ENCODE assay signal across 15 cellular contexts in the genomic region with DNA sequence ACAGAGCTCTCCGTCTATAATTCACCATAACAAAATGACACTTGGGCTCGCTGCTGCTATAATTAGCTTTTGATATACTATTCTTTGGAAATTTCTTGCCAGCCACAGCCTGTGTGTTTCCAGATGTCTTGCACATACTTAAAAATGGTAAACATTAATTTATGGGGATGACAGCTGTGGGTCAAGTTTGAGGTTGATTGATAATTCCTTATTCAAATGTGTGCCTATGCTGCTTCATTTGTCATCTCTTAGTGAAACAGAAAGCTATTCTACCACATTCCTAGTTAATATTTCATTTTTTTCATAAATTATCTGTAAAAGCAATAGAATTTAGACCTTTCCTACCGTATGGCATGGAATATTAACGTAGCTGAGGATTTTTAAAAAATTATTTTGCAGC.
DNase-seq lines count a peak whose midpoint lies in the region; ATAC-seq and TF ChIP-seq lines count a peak whose summit lies in the region.
"Had no signal": no experiment of that assay in that cellular context is flagged by ENCODE, and none has a peak within 500 bp of the region (broad histone marks: within the 10 kb centered on the region; RNA-seq: fewer than 3 reads in every experiment).

No MANE protein-coding gene starts in this region.

- intact Hi-C loops in transverse colon (cut with DNase I; ENCODE audit: low total_unique reads): no loop called here

- ATAC-seq in GM18909 (IDR thresholded peaks at IDR 0.05; ENCODE audit: poor library complexity, unreplicated experiment) (peak; percentile 73), GM21619 (IDR thresholded peaks at IDR 0.05; ENCODE audit: unreplicated experiment) (peak; percentile 84), HG03139 (IDR thresholded peaks at IDR 0.05; ENCODE audit: unreplicated experiment) (peak; percentile 70), GM23338 (no peak)
- ATAC-seq: HCT116 had no signal

- H3K9me3 ChIP-seq in transverse colon: no peaks in the 10 kb centered on the region

- H3K36me3 Mint-ChIP-seq in GM23338 (ENCODE audit: low read depth): 0 out of 3 replicates have a peak, but pooled peaks cover under 1% of the 10 kb centered on the region
- H3K36me3 Mint-ChIP-seq: CD8-positive, alpha-beta memory T cell had no signal

- no peaks in the 10 kb centered on the region for H3F3A ChIP-seq in GM23338 (replicated peaks; ENCODE audit: low read depth)

- H3K79me2 ChIP-seq in GM23338 (replicated peaks; ENCODE audit: insufficient read depth): no peaks in the 10 kb centered on the region

- no peaks in the 10 kb centered on the region for H3K27me3 Mint-ChIP-seq in GM23338 (ENCODE audit: insufficient read depth, low read depth, poor library complexity)
- H3K27me3 Mint-ChIP-seq: CD8-positive, alpha-beta memory T cell had no signal

- H3K27ac ChIP-seq in GM23338 (ENCODE audit: low read depth): no peak overlapping the region
- H3K27ac ChIP-seq in transverse colon: no peak overlapping the region
- H3K27ac ChIP-seq: HL-60 had no signal

- H3K36me3 ChIP-seq in GM23338 (ENCODE audit: insufficient read depth) (no peaks in the 10 kb centered on the region), transverse colon (no peaks in the 10 kb centered on the region)

- TF ChIP-seq POLR2A in transverse colon (IDR thresholded peaks at IDR 0.05): no peak

- peak; percentile 6 for DNase-seq in SK-N-DZ (ENCODE audit: low spot score)
- DNase-seq in NCI-H446 treated with DMSO at 0.1 percent for 48 hours (lab: John Stamatoyannopoulos, UW): no peak
- DNase-seq in GM23338 (ENCODE audit: low spot score): no peak
- no peak for DNase-seq in transverse colon
- DNase-seq: CD8-positive, alpha-beta memory T cell; NCI-H187; NCI-H2171; NCI-H524 treated with DMSO at 0.1 percent for 48 hours; SIG-M5 had no signal

- in situ Hi-C loops in transverse colon (cut with MboI; ENCODE audit: low pct_ligation_motif_present in 1 of 4, low pct_unique_long_range_greater_than_20kb in 1 of 4, low sequenced_read_pairs in 3 of 4): no loop called here

- H4K20me1 ChIP-seq in GM23338 (replicated peaks; ENCODE audit: insufficient read depth): no peaks in the 10 kb centered on the region

- no peaks in the 10 kb centered on the region for H3K9me2 ChIP-seq in GM23338 (ENCODE audit: insufficient read depth)

- H3K4me1 ChIP-seq in GM23338 (ENCODE audit: insufficient read depth) (no peaks in the 10 kb centered on the region), transverse colon (no peaks in the 10 kb centered on the region)

- no peaks in the 10 kb centered on the region for H3K4me1 Mint-ChIP-seq in GM23338
- H3K4me1 Mint-ChIP-seq: CD8-positive, alpha-beta memory T cell had no signal

- TF ChIP-seq CTCF in GM23338 (conservative IDR thresholded peaks at IDR 0.05; ENCODE audit: low read depth in 2 of 2) (no peak), transverse colon (IDR thresholded peaks at IDR 0.05) (no peak)

- H3K27ac Mint-ChIP-seq in GM23338: no peak overlapping the region
- H3K27ac Mint-ChIP-seq: CD8-positive, alpha-beta memory T cell; T-helper 2 cell treated with Interferon-gamma antibody and Interleukin-4, amounts not matched to agents 5 μg/mL and 100 μg/mL, for 36 hours had no signal

- no peak overlapping the region for H3K4me3 Mint-ChIP-seq in GM23338
- H3K4me3 Mint-ChIP-seq: CD8-positive, alpha-beta memory T cell; T-helper 2 cell treated with Interferon-gamma antibody and Interleukin-4, amounts not matched to agents 5 μg/mL and 100 μg/mL, for 36 hours had no signal

- H3K4me3 ChIP-seq in GM23338 (no peak overlapping the region), transverse colon (no peak overlapping the region)

- 45 to 57% methylated on average over 4 of the region's 4 CpGs for WGBS in transverse colon (ENCODE audit: low coverage in 1 of 2), 2 donors

- H3K27me3 ChIP-seq in GM23338 (ENCODE audit: insufficient read depth) (no peaks in the 10 kb centered on the region), transverse colon (no peaks in the 10 kb centered on the region)

- peaks cover under 1% of the 10 kb centered on the region; the same call in 1 of the 3 replicates for H3K9me3 Mint-ChIP-seq in GM23338
- H3K9me3 Mint-ChIP-seq: T-helper 2 cell treated with Interferon-gamma antibody and Interleukin-4, amounts not matched to agents 5 μg/mL and 100 μg/mL, for 36 hours had no signal

- TF ChIP-seq EP300 in transverse colon (IDR thresholded peaks at IDR 0.05; ENCODE audit: low read depth): no peak

- no peak overlapping the region for H3K4me2 ChIP-seq in GM23338

- no peak overlapping the region for H2AFZ ChIP-seq in GM23338

TF ChIP-seq in GM23338, 12 proteins besides CTCF, POLR2A, EP300 and RAD21 (continues in another document):
- TF ChIP-seq POLR2AphosphoS5 (IDR thresholded peaks at IDR 0.05; ENCODE audit: low read depth): no peak
- TF ChIP-seq, protein P1, sequence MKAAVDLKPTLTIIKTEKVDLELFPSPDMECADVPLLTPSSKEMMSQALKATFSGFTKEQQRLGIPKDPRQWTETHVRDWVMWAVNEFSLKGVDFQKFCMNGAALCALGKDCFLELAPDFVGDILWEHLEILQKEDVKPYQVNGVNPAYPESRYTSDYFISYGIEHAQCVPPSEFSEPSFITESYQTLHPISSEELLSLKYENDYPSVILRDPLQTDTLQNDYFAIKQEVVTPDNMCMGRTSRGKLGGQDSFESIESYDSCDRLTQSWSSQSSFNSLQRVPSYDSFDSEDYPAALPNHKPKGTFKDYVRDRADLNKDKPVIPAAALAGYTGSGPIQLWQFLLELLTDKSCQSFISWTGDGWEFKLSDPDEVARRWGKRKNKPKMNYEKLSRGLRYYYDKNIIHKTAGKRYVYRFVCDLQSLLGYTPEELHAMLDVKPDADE (IDR thresholded peaks at IDR 0.05): no peak
- no peak for TF ChIP-seq STAT1 (IDR thresholded peaks at IDR 0.05; ENCODE audit: unreplicated experiment)
- TF ChIP-seq ZNF331 (CRISPR knock-in tag; IDR thresholded peaks at IDR 0.05; ENCODE audit: low read depth): no peak
- no peak for TF ChIP-seq CREB1 (CRISPR knock-in tag; IDR thresholded peaks at IDR 0.05; ENCODE audit: low read depth)
- TF ChIP-seq, protein P2, sequence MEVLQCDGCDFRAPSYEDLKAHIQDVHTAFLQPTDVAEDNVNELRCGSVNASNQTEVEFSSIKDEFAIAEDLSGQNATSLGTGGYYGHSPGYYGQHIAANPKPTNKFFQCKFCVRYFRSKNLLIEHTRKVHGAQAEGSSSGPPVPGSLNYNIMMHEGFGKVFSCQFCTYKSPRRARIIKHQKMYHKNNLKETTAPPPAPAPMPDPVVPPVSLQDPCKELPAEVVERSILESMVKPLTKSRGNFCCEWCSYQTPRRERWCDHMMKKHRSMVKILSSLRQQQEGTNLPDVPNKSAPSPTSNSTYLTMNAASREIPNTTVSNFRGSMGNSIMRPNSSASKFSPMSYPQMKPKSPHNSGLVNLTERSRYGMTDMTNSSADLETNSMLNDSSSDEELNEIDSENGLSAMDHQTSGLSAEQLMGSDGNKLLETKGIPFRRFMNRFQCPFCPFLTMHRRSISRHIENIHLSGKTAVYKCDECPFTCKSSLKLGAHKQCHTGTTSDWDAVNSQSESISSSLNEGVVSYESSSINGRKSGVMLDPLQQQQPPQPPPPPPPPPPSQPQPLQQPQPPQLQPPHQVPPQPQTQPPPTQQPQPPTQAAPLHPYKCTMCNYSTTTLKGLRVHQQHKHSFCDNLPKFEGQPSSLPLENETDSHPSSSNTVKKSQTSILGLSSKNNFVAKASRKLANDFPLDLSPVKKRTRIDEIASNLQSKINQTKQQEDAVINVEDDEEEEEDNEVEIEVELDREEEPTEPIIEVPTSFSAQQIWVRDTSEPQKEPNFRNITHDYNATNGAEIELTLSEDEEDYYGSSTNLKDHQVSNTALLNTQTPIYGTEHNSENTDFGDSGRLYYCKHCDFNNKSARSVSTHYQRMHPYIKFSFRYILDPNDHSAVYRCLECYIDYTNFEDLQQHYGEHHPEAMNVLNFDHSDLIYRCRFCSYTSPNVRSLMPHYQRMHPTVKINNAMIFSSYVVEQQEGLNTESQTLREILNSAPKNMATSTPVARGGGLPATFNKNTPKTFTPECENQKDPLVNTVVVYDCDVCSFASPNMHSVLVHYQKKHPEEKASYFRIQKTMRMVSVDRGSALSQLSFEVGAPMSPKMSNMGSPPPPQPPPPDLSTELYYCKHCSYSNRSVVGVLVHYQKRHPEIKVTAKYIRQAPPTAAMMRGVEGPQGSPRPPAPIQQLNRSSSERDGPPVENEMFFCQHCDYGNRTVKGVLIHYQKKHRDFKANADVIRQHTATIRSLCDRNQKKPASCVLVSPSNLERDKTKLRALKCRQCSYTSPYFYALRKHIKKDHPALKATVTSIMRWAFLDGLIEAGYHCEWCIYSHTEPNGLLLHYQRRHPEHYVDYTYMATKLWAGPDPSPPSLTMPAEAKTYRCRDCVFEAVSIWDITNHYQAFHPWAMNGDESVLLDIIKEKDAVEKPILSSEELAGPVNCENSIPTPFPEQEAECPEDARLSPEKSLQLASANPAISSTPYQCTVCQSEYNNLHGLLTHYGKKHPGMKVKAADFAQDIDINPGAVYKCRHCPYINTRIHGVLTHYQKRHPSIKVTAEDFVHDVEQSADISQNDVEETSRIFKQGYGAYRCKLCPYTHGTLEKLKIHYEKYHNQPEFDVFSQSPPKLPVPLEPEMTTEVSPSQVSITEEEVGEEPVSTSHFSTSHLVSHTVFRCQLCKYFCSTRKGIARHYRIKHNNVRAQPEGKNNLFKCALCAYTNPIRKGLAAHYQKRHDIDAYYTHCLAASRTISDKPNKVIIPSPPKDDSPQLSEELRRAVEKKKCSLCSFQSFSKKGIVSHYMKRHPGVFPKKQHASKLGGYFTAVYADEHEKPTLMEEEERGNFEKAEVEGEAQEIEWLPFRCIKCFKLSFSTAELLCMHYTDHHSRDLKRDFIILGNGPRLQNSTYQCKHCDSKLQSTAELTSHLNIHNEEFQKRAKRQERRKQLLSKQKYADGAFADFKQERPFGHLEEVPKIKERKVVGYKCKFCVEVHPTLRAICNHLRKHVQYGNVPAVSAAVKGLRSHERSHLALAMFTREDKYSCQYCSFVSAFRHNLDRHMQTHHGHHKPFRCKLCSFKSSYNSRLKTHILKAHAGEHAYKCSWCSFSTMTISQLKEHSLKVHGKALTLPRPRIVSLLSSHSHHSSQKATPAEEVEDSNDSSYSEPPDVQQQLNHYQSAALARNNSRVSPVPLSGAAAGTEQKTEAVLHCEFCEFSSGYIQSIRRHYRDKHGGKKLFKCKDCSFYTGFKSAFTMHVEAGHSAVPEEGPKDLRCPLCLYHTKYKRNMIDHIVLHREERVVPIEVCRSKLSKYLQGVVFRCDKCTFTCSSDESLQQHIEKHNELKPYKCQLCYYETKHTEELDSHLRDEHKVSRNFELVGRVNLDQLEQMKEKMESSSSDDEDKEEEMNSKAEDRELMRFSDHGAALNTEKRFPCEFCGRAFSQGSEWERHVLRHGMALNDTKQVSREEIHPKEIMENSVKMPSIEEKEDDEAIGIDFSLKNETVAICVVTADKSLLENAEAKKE (CRISPR knock-in tag; IDR thresholded peaks at IDR 0.05): no peak
- TF ChIP-seq NANOG (IDR thresholded peaks at IDR 0.05; ENCODE audit: borderline replicate concordance): no peak
- TF ChIP-seq EZH2phosphoT487 (IDR thresholded peaks at IDR 0.05; ENCODE audit: unreplicated experiment): no peak
- TF ChIP-seq EZH2 (IDR thresholded peaks at IDR 0.05; ENCODE audit: low read depth, unreplicated experiment): no peak
- no peak for TF ChIP-seq ZNF114 (CRISPR knock-in tag; IDR thresholded peaks at IDR 0.05)
- TF ChIP-seq JUNB (IDR thresholded peaks at IDR 0.05; ENCODE audit: unreplicated experiment): no peak
